ENCODE assay signal across 22 cellular contexts in genomic region chr4:38703625-38704024, GRCh38.
"Had no signal": no experiment of that assay in that cellular context is flagged by ENCODE, and none has a peak within 500 bp of the region (broad histone marks: within the 10 kb centered on the region; RNA-seq: fewer than 3 reads in every experiment).

No MANE protein-coding gene starts in this region.

- H3K27me3 ChIP-seq: brain microvascular endothelial cell, gastrocnemius medialis, ovary, sigmoid colon, thyroid gland had no signal

- H3K27ac Mint-ChIP-seq: activated T-cell treated with anti-CD3 and anti-CD28 coated beads, Interleukin-2, amount 50 U/mL, for 72 hours; T-cell had no signal

- ATAC-seq: activated T-cell treated with anti-CD3 and anti-CD28 coated beads, Interleukin-2, amount 50 U/mL, for 72 hours; gastrocnemius medialis; left lobe of liver; psoas muscle; T-cell had no signal

- DNase-seq: activated CD8-positive, alpha-beta memory T cell treated with anti-CD3 and anti-CD28 coated beads for 24 hours; activated CD8-positive, alpha-beta memory T cell treated with anti-CD3 and anti-CD28 coated beads, Interleukin-2, amount 50 U/mL, for 48 hours; activated effector memory CD4-positive, alpha-beta T cell treated with anti-CD3 and anti-CD28 coated beads, Interleukin-2, amount 50 U/mL, for 16 hours; activated naive CD4-positive, alpha-beta T cell treated with anti-CD3 and anti-CD28 coated beads, Interleukin-2, amount 50 U/mL, for 16 hours; activated T-cell treated with anti-CD3 and anti-CD28 coated beads, Interleukin-2, amount 50 U/mL, for 72 hours; aorta; brain microvascular endothelial cell; central memory CD4-positive, alpha-beta T cell; cortex of kidney; gastrocnemius medialis; head of caudate nucleus; kidney; mammary epithelial cell; ovary; psoas muscle; sigmoid colon; stimulated activated CD4-positive, alpha-beta T cell treated with anti-CD3 and anti-CD28 coated beads, Interleukin-4, amount 100 ng/mL, for 4 hours; stimulated activated naive CD4-positive, alpha-beta T cell; T-cell; thyroid gland had no signal

- H3K9me3 Mint-ChIP-seq: activated T-cell treated with anti-CD3 and anti-CD28 coated beads, Interleukin-2, amount 50 U/mL, for 72 hours; T-cell had no signal

- H3K27ac ChIP-seq: brain microvascular endothelial cell, gastrocnemius medialis, ovary, psoas muscle, sigmoid colon, thyroid gland had no signal

- H3K4me1 ChIP-seq: psoas muscle, thyroid gland had no signal

- H3K4me3 Mint-ChIP-seq: activated T-cell treated with anti-CD3 and anti-CD28 coated beads, Interleukin-2, amount 50 U/mL, for 72 hours; T-cell had no signal

- H3K4me3 ChIP-seq: gastrocnemius medialis, ovary, psoas muscle, sigmoid colon, thyroid gland had no signal

- H3K36me3 ChIP-seq: ovary had no signal

- H3K9me3 ChIP-seq: gastrocnemius medialis, ovary, psoas muscle, sigmoid colon, thyroid gland had no signal

- FAIRE-seq: endometrium, kidney had no signal

- H3K27me3 Mint-ChIP-seq: T-cell had no signal
